Comparison of ENCODE assay signal across 8 cellular contexts in genomic region chr9:97411789-97412627, GRCh38. TPM values are rescaled to one million over a fixed set of nuclear protein-coding genes. Genes with fewer than 3 reads are reported as not detected.
DNase-seq lines count a peak whose midpoint lies in the region; ATAC-seq and TF ChIP-seq lines count a peak whose summit lies in the region.

Gene TDRD7, plus strand, starts transcription at chr9:97412096. Its CDS starts 16,370 bp downstream, at chr9:97428466.

- intact Hi-C loops in left lung (cut with DNase I), result loop anchor here in 1 of 2 donors (10.0 kb wide), 1 partner anchor 203 kb away; no protein-coding TSS in a partner anchor

- peaks cover 0 to 27% of the 10 kb centered on the region in 2 donors for H3K4me1 ChIP-seq in left lung

- DNase-seq in AG08396 (ENCODE audit: low spot score) (peak; percentile 99), NCI-H226 (peak; percentile 68), coronary artery (ENCODE audit: low spot score) (peak; percentile 88), left lung (peak; percentile 87 to 98)
- DNase-seq in activated CD4-positive, alpha-beta T cell treated with anti-CD3 and anti-CD28 coated beads for 48 hours, result peak; percentile 92
- peak; percentile 90 for DNase-seq in stimulated activated CD4-positive, alpha-beta T cell treated with anti-CD3 and anti-CD28 coated beads, Interleukin-2, amount 100 ng/mL, for 4 hours (ENCODE audit: low read depth)

- no peaks in the 10 kb centered on the region for H3K9me3 ChIP-seq in left lung

- H3K4me3 ChIP-seq in coronary artery, result peak within 1 kb of the TSS; percentile 93
- peak within 1 kb of the TSS; percentile 98 to 99 for H3K4me3 ChIP-seq in left lung

- no peaks in the 10 kb centered on the region for H3K36me3 ChIP-seq in left lung

- peak; percentile 82 for ATAC-seq in GM18867 (IDR thresholded peaks at IDR 0.05; ENCODE audit: unreplicated experiment)
- peak; percentile 64 for ATAC-seq in HG03095 (IDR thresholded peaks at IDR 0.05; ENCODE audit: unreplicated experiment)
- ATAC-seq in left lung, result peak; percentile 96

- H3K27ac ChIP-seq in coronary artery (peak within 1 kb of the TSS; percentile 83 to 90), left lung (peak within 1 kb of the TSS; percentile 85 to 94)

- peak; percentile 99 for TF ChIP-seq CTCF in coronary artery (IDR thresholded peaks at IDR 0.05)
- TF ChIP-seq CTCF in left lung (IDR thresholded peaks at IDR 0.05), result peak; percentile 99

- no peaks in the 10 kb centered on the region for H3K27me3 ChIP-seq in left lung

RNA-seq across cellular contexts. Expression of gene TDRD7, which starts in this region (rescaled TPM):
- total RNA-seq in left lung, result 10 to 100 TPM; 14.0 to 17.5 TPM

Comparison
In these comparisons a context has a peak if more than half of its experiments do, and no peak if none do; other contexts are left out.
1. Peak in every context shown above with its lines: DNase-seq, ATAC-seq, H3K4me3 ChIP-seq and H3K27ac ChIP-seq.